1 cellular context compared by ENCODE assay signal in the genomic region with DNA sequence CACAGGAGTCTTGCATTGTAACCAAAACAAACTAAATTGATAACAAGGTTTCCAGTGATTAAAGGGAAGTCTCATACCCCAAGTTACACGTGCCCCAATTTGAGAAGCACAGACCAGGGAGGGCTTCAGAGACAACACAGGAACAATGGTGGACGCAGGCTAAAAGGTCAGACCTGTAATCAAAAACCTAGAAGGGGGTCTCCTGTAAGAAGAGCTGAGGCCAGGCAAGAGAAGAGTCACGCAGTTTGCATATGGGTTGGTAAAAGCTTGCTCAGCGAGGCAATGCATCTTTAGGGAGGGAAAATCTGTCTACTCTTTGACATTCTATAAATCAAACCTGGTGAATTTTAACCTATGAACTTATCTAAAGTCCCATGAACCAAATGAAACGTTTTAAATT.
TF ChIP-seq lines count a peak whose summit lies in the region.

No MANE protein-coding gene starts in this region.

TF ChIP-seq in WTC11, 78 proteins besides CTCF, POLR2A, EP300 and RAD21 (continued from another document):
- TF ChIP-seq CDX4 (CRISPR knock-in tag; IDR thresholded peaks at IDR 0.05; ENCODE audit: borderline replicate concordance) (no peak), RELA (CRISPR knock-in tag; IDR thresholded peaks at IDR 0.05; ENCODE audit: borderline replicate concordance) (no peak), ZNF423 (CRISPR knock-in tag; IDR thresholded peaks at IDR 0.05) (no peak), NFE2L1 (CRISPR knock-in tag; IDR thresholded peaks at IDR 0.05) (no peak)
